ENCODE assay signal across 1 cellular context in the genomic region with DNA sequence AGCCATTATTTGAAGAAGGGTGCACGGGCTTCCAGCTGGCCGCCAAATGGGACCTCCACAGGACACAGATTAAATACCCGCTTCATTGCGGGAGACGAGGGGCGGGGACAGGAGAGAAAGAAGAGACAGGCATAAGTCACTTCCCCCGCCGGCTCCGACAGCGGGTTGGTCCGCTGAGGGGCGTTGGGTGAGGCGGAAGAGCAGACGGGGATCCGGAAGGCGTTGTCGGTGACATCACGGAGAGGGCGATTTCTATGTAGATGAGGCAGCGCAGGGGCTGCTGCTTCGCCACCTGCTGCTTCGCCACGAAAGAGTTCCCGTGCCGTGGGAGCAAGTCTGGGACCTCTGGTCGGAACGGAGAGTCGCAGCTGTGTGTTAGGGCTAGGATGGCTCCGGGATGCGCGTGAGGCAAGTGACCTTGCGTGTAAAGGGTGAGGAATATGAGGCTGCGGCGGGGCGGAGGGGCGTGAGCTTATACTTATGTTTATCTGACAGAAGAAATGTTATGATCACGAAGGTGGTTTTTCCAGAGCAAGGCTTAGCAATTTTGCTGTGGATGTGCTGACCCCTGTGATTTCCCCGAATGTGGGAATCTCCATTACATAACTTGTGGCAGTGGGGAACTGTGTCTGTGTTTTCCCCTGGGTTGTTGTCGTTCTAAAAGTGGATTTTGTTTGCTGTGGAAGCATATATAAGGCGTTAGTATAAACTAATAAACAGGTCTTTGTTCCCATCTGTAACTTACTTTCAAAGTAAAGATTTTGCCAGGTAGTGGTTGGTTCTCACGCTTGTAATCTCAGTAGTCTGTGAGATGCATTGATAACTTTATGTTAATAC.
TF ChIP-seq lines count a peak whose summit lies in the region.
"Not testable (repeated sequence)": the region's sequence is repeated elsewhere in the genome, so short reads cannot be mapped to it uniquely, and the experiment has no call there.

No MANE protein-coding gene starts in this region.

TF ChIP-seq in K562, 482 proteins besides CTCF, POLR2A, EP300 and RAD21 (continued from another document and continues in another):
- TF ChIP-seq FOXP4 (CRISPR knock-in tag; IDR thresholded peaks at IDR 0.05; ENCODE audit: borderline replicate concordance) (peak; percentile 59; the same call in 1 of the 2 replicates), SREBF2 (CRISPR knock-in tag; IDR thresholded peaks at IDR 0.05) (0 out of 2 replicates have a peak, but pooled peaks have one; percentile 27), CTBP1 (IDR thresholded peaks at IDR 0.05; ENCODE audit: borderline replicate concordance) (peak; percentile 60), GABPB2 (CRISPR knock-in tag; conservative IDR thresholded peaks at IDR 0.05) (peak; percentile 96), ZBTB17 (CRISPR knock-in tag; IDR thresholded peaks at IDR 0.05) (peak; percentile 90), E2F8 (IDR thresholded peaks at IDR 0.05; ENCODE audit: low read depth, partially characterized antibody) (peak; percentile 40), ASH1L (IDR thresholded peaks at IDR 0.05; ENCODE audit: borderline replicate concordance, low read depth, partially characterized antibody) (peak; percentile 62), ZNF263 (CRISPR knock-in tag; IDR thresholded peaks at IDR 0.05; ENCODE audit: borderline replicate concordance) (peak; percentile 49; the same call in 1 of the 2 replicates), KDM1A (IDR thresholded peaks at IDR 0.05) (peak; percentile 81 to 89), CREM (IDR thresholded peaks at IDR 0.05; ENCODE audit: low read depth) (peak; percentile 77), POLR2H (tag; IDR thresholded peaks at IDR 0.05; ENCODE audit: low read depth) (peak; percentile 99), ZKSCAN1 (IDR thresholded peaks at IDR 0.05; ENCODE audit: low read depth, low read length) (peak; percentile 28), CAMTA2 (CRISPR knock-in tag; conservative IDR thresholded peaks at IDR 0.05) (peak; percentile 98), FOXO4 (CRISPR knock-in tag; IDR thresholded peaks at IDR 0.05) (peak; percentile 90), TCF7 (IDR thresholded peaks at IDR 0.05; ENCODE audit: borderline replicate concordance) (peak; percentile 70; the same call in 1 of the 2 replicates), PHF20 (IDR thresholded peaks at IDR 0.05; ENCODE audit: partially characterized antibody) (peak; percentile 25), RFX1 (IDR thresholded peaks at IDR 0.05) (peak; percentile 49), CCAR2 (IDR thresholded peaks at IDR 0.05; ENCODE audit: low read depth, low read length) (0 out of 2 replicates have a peak, but pooled peaks have one; percentile 58), HNRNPUL1 (IDR thresholded peaks at IDR 0.05; ENCODE audit: low read length) (peak; percentile 95), ESRRB (CRISPR knock-in tag; IDR thresholded peaks at IDR 0.05; ENCODE audit: borderline replicate concordance) (peak; percentile 95), MTA2 (IDR thresholded peaks at IDR 0.05; ENCODE audit: low read depth) (peak; percentile 51; the same call in 1 of the 2 replicates), NR2F6 (CRISPR knock-in tag; IDR thresholded peaks at IDR 0.05) (peak; percentile 95), TAF9B (IDR thresholded peaks at IDR 0.05; ENCODE audit: partially characterized antibody) (peak; percentile 97), CBX3 (IDR thresholded peaks at IDR 0.05; ENCODE audit: borderline replicate concordance in 1 of 2, low read length in 2 of 2) (peak in 1 of 2 experiments; percentile 86; a peak in 2 of 3 replicates), LCOR (CRISPR knock-in tag; IDR thresholded peaks at IDR 0.05) (peak; percentile 90), CGGBP1 (CRISPR knock-in tag; IDR thresholded peaks at IDR 0.05) (peak; percentile 99), ZNF3 (CRISPR knock-in tag; IDR thresholded peaks at IDR 0.05) (peak; percentile 78; the same call in 1 of the 2 replicates), ZNF354B (CRISPR knock-in tag; IDR thresholded peaks at IDR 0.05) (peak; percentile 75; the same call in 1 of the 2 replicates), ZNF143 (CRISPR knock-in tag; IDR thresholded peaks at IDR 0.05) (peak; percentile 82), TEAD4 (IDR thresholded peaks at IDR 0.05; ENCODE audit: low read length) (peak; percentile 86), ZNF695 (CRISPR knock-in tag; IDR thresholded peaks at IDR 0.05) (peak; percentile 90), ZNF41 (CRISPR knock-in tag; conservative IDR thresholded peaks at IDR 0.05) (peak; percentile 89), ZNF316 (IDR thresholded peaks at IDR 0.05) (peak; percentile 97), KLF6 (CRISPR knock-in tag; IDR thresholded peaks at IDR 0.05; ENCODE audit: borderline replicate concordance) (0 out of 2 replicates have a peak, but pooled peaks have one; percentile 28)
- TF ChIP-seq, protein P1, sequence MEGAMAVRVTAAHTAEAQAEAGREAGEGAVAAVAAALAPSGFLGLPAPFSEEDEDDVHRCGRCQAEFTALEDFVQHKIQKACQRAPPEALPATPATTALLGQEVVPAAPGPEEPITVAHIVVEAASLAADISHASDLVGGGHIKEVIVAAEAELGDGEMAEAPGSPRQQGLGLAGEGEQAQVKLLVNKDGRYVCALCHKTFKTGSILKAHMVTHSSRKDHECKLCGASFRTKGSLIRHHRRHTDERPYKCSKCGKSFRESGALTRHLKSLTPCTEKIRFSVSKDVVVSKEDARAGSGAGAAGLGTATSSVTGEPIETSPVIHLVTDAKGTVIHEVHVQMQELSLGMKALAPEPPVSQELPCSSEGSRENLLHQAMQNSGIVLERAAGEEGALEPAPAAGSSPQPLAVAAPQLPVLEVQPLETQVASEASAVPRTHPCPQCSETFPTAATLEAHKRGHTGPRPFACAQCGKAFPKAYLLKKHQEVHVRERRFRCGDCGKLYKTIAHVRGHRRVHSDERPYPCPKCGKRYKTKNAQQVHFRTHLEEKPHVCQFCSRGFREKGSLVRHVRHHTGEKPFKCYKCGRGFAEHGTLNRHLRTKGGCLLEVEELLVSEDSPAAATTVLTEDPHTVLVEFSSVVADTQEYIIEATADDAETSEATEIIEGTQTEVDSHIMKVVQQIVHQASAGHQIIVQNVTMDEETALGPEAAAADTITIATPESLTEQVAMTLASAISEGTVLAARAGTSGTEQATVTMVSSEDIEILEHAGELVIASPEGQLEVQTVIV (CRISPR knock-in tag; IDR thresholded peaks at IDR 0.05; ENCODE audit: borderline replicate concordance): peak; percentile 46; the same call in 1 of the 2 replicates
- TF ChIP-seq, protein P2, sequence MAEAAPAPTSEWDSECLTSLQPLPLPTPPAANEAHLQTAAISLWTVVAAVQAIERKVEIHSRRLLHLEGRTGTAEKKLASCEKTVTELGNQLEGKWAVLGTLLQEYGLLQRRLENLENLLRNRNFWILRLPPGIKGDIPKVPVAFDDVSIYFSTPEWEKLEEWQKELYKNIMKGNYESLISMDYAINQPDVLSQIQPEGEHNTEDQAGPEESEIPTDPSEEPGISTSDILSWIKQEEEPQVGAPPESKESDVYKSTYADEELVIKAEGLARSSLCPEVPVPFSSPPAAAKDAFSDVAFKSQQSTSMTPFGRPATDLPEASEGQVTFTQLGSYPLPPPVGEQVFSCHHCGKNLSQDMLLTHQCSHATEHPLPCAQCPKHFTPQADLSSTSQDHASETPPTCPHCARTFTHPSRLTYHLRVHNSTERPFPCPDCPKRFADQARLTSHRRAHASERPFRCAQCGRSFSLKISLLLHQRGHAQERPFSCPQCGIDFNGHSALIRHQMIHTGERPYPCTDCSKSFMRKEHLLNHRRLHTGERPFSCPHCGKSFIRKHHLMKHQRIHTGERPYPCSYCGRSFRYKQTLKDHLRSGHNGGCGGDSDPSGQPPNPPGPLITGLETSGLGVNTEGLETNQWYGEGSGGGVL (CRISPR knock-in tag; IDR thresholded peaks at IDR 0.05): 0 out of 2 replicates have a peak, but pooled peaks have one; percentile 28
- TF ChIP-seq, protein P3, sequence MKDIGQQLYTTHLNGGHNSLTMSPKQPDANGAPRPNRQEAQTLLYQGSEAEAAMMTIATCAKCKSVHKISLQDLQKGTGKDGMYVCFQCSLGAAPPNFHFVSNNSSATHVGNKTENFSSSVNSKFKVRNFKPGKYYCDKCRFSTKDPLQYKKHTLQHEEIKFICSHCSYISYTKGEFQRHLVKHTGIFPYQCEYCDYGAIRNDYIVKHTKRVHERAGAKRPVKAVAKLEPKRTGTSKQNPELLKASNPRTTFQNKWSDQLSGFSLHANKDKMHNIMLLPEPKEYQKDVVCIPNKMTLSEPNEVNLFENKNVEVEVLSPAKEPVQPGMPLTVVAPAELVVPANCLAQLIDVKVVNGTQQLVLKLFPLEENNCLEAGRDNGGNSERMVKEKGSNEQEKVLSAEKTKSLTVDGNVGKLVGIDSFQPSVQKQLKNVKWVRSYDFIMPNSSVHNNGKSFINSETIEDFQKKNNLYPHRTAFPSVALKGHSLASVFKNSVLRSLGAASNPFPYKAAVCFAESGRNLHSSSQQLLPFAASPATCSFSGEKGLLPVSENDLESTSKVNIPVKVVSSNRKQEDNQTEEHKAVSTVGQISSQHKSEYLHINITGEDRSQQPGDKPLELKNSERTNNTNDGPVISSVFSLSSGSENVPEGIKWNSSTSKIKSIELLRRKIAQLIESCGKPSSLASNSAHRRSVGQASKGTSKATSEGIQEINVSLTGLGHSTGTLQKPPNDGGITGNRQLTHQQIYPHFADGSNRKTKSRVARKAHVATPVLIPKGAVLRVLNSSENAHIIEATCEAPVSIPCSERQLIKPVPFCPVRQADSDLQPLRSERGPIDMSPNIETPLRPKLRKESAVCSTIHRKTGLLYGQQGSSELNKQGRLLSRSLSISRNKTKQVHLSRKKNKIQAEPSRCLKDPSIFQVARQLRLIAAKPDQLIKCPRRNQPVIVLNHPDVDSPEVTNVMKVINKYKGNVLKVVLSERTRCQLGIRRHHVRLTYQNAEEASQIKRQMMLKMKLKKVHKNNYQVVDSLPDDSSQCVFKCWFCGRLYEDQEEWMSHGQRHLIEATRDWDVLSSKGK (CRISPR knock-in tag; IDR thresholded peaks at IDR 0.05): peak; percentile 93
- TF ChIP-seq, protein P4, sequence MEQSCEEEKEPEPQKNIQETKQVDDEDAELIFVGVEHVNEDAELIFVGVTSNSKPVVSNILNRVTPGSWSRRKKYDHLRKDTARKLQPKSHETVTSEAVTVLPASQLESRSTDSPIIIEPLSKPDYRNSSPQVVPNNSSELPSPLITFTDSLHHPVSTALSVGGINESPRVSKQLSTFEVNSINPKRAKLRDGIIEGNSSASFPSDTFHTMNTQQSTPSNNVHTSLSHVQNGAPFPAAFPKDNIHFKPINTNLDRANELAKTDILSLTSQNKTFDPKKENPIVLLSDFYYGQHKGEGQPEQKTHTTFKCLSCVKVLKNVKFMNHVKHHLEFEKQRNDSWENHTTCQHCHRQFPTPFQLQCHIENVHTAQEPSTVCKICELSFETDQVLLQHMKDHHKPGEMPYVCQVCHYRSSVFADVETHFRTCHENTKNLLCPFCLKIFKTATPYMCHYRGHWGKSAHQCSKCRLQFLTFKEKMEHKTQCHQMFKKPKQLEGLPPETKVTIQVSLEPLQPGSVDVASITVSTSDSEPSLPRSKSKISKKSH (CRISPR knock-in tag; IDR thresholded peaks at IDR 0.05): peak; percentile 83; the same call in 1 of the 2 replicates
- TF ChIP-seq TEAD4 (CRISPR knock-in tag; IDR thresholded peaks at IDR 0.05; ENCODE audit: borderline replicate concordance): not testable (repeated sequence)
- TF ChIP-seq, protein P5, sequence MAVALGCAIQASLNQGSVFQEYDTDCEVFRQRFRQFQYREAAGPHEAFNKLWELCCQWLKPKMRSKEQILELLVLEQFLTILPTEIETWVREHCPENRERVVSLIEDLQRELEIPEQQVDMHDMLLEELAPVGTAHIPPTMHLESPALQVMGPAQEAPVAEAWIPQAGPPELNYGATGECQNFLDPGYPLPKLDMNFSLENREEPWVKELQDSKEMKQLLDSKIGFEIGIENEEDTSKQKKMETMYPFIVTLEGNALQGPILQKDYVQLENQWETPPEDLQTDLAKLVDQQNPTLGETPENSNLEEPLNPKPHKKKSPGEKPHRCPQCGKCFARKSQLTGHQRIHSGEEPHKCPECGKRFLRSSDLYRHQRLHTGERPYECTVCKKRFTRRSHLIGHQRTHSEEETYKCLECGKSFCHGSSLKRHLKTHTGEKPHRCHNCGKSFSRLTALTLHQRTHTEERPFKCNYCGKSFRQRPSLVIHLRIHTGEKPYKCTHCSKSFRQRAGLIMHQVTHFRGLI (CRISPR knock-in tag; IDR thresholded peaks at IDR 0.05): 0 out of 2 replicates have a peak, but pooled peaks have one; percentile 23
